In the genomic region with DNA sequence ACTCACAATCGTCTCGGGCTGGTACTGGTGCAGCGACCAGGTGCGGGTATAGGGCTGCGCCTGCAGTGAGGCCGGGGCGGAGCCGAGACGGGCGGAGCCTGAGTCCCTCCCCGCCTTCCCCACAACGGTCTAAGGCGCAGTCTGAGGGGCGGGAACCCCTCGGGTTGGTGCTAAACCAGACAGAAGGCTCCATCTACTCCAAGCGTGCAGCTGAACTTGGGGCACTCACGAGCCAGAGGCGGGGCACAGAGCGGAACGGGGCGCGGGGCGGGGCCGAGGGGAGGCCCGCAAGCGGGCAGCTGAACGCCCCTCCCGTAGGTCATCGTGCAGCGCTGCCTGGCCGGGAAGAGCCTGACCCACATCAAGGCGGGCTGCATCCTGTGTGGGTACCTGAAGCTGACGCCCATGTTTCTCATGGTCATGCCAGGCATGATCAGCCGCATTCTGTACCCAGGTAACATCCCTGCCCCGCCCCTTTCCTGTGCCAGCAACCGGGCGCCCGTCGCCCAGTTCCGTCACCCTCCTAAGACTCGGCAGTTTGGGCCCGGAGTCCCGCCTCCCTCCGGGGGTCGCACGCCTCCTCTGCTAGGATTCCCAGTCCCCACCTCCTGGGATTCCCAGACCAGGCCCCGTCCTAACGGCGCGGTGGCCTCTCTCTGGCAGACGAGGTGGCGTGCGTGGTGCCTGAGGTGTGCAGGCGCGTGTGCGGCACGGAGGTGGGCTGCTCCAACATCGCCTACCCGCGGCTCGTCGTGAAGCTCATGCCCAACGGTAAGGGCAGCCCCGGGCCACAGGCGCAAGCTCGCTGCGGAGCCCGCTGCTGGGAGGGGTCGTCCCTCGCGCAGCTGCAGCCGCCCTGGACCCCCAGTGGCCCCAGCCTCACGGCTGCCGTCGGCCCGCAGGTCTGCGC, we compare ENCODE assay signal across 8 cellular contexts. TPM values are rescaled to one million over a fixed set of nuclear protein-coding genes. Genes with fewer than 3 reads are reported as not detected.
DNase-seq lines count a peak whose midpoint lies in the region; ATAC-seq and TF ChIP-seq lines count a peak whose summit lies in the region.

No MANE protein-coding gene starts in this region.

- H3K36me3 ChIP-seq in neuronal stem cell (replicated peaks in 1 of 2; ENCODE audit: control insufficient read depth in 2 of 2, insufficient read depth in 2 of 2, low read length in 2 of 2): peaks cover 7 to 41% of the 10 kb centered on the region in 2 donors

- no peak overlapping the region for H3K27ac Mint-ChIP-seq in type B pancreatic cell

- no CpG with 5 or more reads among the region's 77 CpGs for WGBS in neuronal stem cell (ENCODE audit: extremely low coverage in 2 of 2, insufficient read length in 2 of 2, insufficient replicate concordance in 1 of 2), 2 donors

- peak overlapping the region; percentile 100 for H3K14ac ChIP-seq in neuronal stem cell (ENCODE audit: low read length)

- H3K79me1 ChIP-seq in neuronal stem cell (ENCODE audit: low read depth, low read length): peaks cover 3% of the 10 kb centered on the region

- no peaks in the 10 kb centered on the region for H3K9me3 ChIP-seq in neuronal stem cell (replicated peaks in 1 of 2; ENCODE audit: control insufficient read depth in 2 of 2, insufficient read depth in 1 of 2, low read depth in 1 of 2, low read length in 2 of 2)

- peak overlapping the region; percentile 28 to 55 for H3K4me3 ChIP-seq in neuronal stem cell (ENCODE audit: low read length in 2 of 2)

- peak overlapping the region; percentile 96 for H2BK120ac ChIP-seq in neuronal stem cell (ENCODE audit: low read depth, low read length)

- H2AK5ac ChIP-seq in neuronal stem cell (ENCODE audit: low read depth, low read length): peak overlapping the region; percentile 94

- peak overlapping the region; percentile 84 for H3K4me2 ChIP-seq in neuronal stem cell (ENCODE audit: insufficient read depth, low read length, poor library complexity, severe bottlenecking)

- peak; percentile 79 for ATAC-seq in GM18517 (IDR thresholded peaks at IDR 0.05; ENCODE audit: unreplicated experiment)
- ATAC-seq in HG03095 (IDR thresholded peaks at IDR 0.05; ENCODE audit: unreplicated experiment): peak; percentile 71
- peak; percentile 95 to 97 for ATAC-seq in activated T-cell treated with anti-CD3 and anti-CD28 coated beads, Interleukin-2, amount 50 U/mL, for 4 hours

- no peak overlapping the region for H2BK12ac ChIP-seq in neuronal stem cell (ENCODE audit: low read length)

- peak overlapping the region; percentile 99 for H3K23ac ChIP-seq in neuronal stem cell (ENCODE audit: low read depth, low read length, poor library complexity)

- H2BK15ac ChIP-seq in neuronal stem cell (ENCODE audit: low read length): no peak overlapping the region

- H3K36me3 Mint-ChIP-seq in activated T-cell treated with anti-CD3 and anti-CD28 coated beads, Interleukin-2, amount 50 U/mL, for 4 hours (ENCODE audit: insufficient read depth): peaks cover 4% of the 10 kb centered on the region
- peaks cover 6% of the 10 kb centered on the region for H3K36me3 Mint-ChIP-seq in type B pancreatic cell

- no peaks in the 10 kb centered on the region for H3K9me3 Mint-ChIP-seq in activated T-cell treated with anti-CD3 and anti-CD28 coated beads, Interleukin-2, amount 50 U/mL, for 4 hours
- H3K9me3 Mint-ChIP-seq in type B pancreatic cell: no peaks in the 10 kb centered on the region

- no peak overlapping the region for H4K91ac ChIP-seq in neuronal stem cell (ENCODE audit: low read depth, low read length, poor library complexity)

- H3K27ac ChIP-seq in neuronal stem cell (replicated peaks; ENCODE audit: low read length): no peak overlapping the region

- peak overlapping the region; percentile 83 for H4K8ac ChIP-seq in neuronal stem cell (ENCODE audit: low read depth, low read length)

- no peak for TF ChIP-seq CTCF in type B pancreatic cell (conservative IDR thresholded peaks at IDR 0.05)

- peaks cover 13% of the 10 kb centered on the region for H3K4me1 Mint-ChIP-seq in activated T-cell treated with anti-CD3 and anti-CD28 coated beads, Interleukin-2, amount 50 U/mL, for 4 hours (ENCODE audit: low read depth)
- no peaks in the 10 kb centered on the region for H3K4me1 Mint-ChIP-seq in type B pancreatic cell (ENCODE audit: unreplicated experiment)

- H3K4me3 Mint-ChIP-seq in activated T-cell treated with anti-CD3 and anti-CD28 coated beads, Interleukin-2, amount 50 U/mL, for 4 hours: peak overlapping the region; percentile 87
- peak overlapping the region; percentile 87 for H3K4me3 Mint-ChIP-seq in type B pancreatic cell

- peak overlapping the region; percentile 20 for H3K4ac ChIP-seq in neuronal stem cell (ENCODE audit: low read length)

- H2BK5ac ChIP-seq in neuronal stem cell (ENCODE audit: low read length): peak overlapping the region; percentile 62

- peaks cover 15 to 49% (median 19%) of the 10 kb centered on the region in 3 experiments for H3K27me3 ChIP-seq in neuronal stem cell (ENCODE audit: control insufficient read depth in 3 of 3, insufficient read depth in 3 of 3, low read depth in 1 of 3, low read length in 3 of 3)

- peak overlapping the region; percentile 90 for H3K18ac ChIP-seq in neuronal stem cell (ENCODE audit: low read length)

- DNase-seq in 8988T (peak; percentile 84), NCI-H748 (lab: John Stamatoyannopoulos, UW; ENCODE audit: unreplicated experiment) (peak; percentile 80), fibroblast of peridontal ligament (ENCODE audit: extremely low read depth) (peak; percentile 21), neuronal stem cell (ENCODE audit: low spot score) (no peak), type B pancreatic cell (ENCODE audit: extremely low spot score, unreplicated experiment) (no peak)
- peak; percentile 67 for DNase-seq in activated T-cell treated with anti-CD3 and anti-CD28 coated beads, Interleukin-2, amount 50 U/mL, for 4 hours

- peaks cover 4 to 11% of the 10 kb centered on the region in 2 donors for H3K4me1 ChIP-seq in neuronal stem cell (ENCODE audit: control insufficient read depth in 2 of 2, insufficient read depth in 1 of 2, low read depth in 1 of 2, low read length in 2 of 2)

- H3K9ac ChIP-seq in neuronal stem cell (ENCODE audit: low read depth, low read length, poor library complexity): peak overlapping the region; percentile 88

- H3K27me3 Mint-ChIP-seq in activated T-cell treated with anti-CD3 and anti-CD28 coated beads, Interleukin-2, amount 50 U/mL, for 4 hours (ENCODE audit: low read depth): no peaks in the 10 kb centered on the region
- peaks cover 42% of the 10 kb centered on the region for H3K27me3 Mint-ChIP-seq in type B pancreatic cell

- peak overlapping the region; percentile 79 for H2AFZ ChIP-seq in neuronal stem cell (ENCODE audit: low read length)

RNA-seq across cellular contexts. Expression of gene SLC5A2, which starts 5.1 kb away (rescaled TPM):
- not detected for total RNA-seq in activated T-cell treated with anti-CD3 and anti-CD28 coated beads, Interleukin-2, amount 50 U/mL, for 4 hours
- not detected for polyA plus RNA-seq in neuronal stem cell (2013, experiment 1 of 2)
- not detected for polyA plus RNA-seq in neuronal stem cell (2013, experiment 2 of 2)
- 0.41 TPM in 1 of 2 replicates, not detected in the other for total RNA-seq in type B pancreatic cell (ENCODE audit: low replicate concordance)

RNA-seq across cellular contexts. Expression of gene TGFB1I1, which starts 16.0 kb away (rescaled TPM):
- under 1 TPM in 2 of 3 donors, not detected in 1; 0.30 to 0.34 TPM for total RNA-seq in activated T-cell treated with anti-CD3 and anti-CD28 coated beads, Interleukin-2, amount 50 U/mL, for 4 hours
- 0.07 TPM for polyA plus RNA-seq in neuronal stem cell (2013, experiment 1 of 2)
- polyA plus RNA-seq in neuronal stem cell (2013, experiment 2 of 2): 0.21 TPM
- 5.0 and 25.6 TPM in 2 replicates for total RNA-seq in type B pancreatic cell (ENCODE audit: low replicate concordance)

RNA-seq across cellular contexts. Expression of gene RUSF1, which starts 20.2 kb away (rescaled TPM):
- 10 to 100 TPM; 43.9 to 49.1 (median 45.9) TPM for total RNA-seq in activated T-cell treated with anti-CD3 and anti-CD28 coated beads, Interleukin-2, amount 50 U/mL, for 4 hours
- polyA plus RNA-seq in neuronal stem cell (2013, experiment 1 of 2): 35.6 TPM
- 36.0 TPM for polyA plus RNA-seq in neuronal stem cell (2013, experiment 2 of 2)
- total RNA-seq in type B pancreatic cell (ENCODE audit: low replicate concordance): 74.2 and 78.2 TPM in 2 replicates

RNA-seq across cellular contexts. Expression of gene ARMC5, which starts 28.7 kb away (rescaled TPM):
- 10 to 100 TPM; 18.4 to 18.9 (median 18.7) TPM for total RNA-seq in activated T-cell treated with anti-CD3 and anti-CD28 coated beads, Interleukin-2, amount 50 U/mL, for 4 hours
- 6.0 TPM for polyA plus RNA-seq in neuronal stem cell (2013, experiment 1 of 2)
- 5.6 TPM for polyA plus RNA-seq in neuronal stem cell (2013, experiment 2 of 2)
- 9.4 and 11.1 TPM in 2 replicates for total RNA-seq in type B pancreatic cell (ENCODE audit: low replicate concordance)

RNA-seq across cellular contexts. Expression of gene AHSP, which starts 39.7 kb away (rescaled TPM):
- total RNA-seq in activated T-cell treated with anti-CD3 and anti-CD28 coated beads, Interleukin-2, amount 50 U/mL, for 4 hours: not detected
- polyA plus RNA-seq in neuronal stem cell (2013, experiment 1 of 2): not detected
- 0.22 TPM for polyA plus RNA-seq in neuronal stem cell (2013, experiment 2 of 2)
- total RNA-seq in type B pancreatic cell (ENCODE audit: low replicate concordance): not detected in 2 replicates

Comparison
In these comparisons a context has a peak if more than half of its experiments do, and no peak if none do; other contexts are left out.
1. DNase-seq: peak in 8988T (single experiment), NCI-H748 (single experiment), activated T-cell treated with anti-CD3 and anti-CD28 coated beads, Interleukin-2, amount 50 U/mL, for 4 hours (single experiment) and fibroblast of peridontal ligament (single experiment); none in neuronal stem cell (single experiment) and type B pancreatic cell (single experiment).
2. Peak in every context shown above with its lines, with median percentiles within 50 percentile points of each other: ATAC-seq.